In the genomic region with DNA sequence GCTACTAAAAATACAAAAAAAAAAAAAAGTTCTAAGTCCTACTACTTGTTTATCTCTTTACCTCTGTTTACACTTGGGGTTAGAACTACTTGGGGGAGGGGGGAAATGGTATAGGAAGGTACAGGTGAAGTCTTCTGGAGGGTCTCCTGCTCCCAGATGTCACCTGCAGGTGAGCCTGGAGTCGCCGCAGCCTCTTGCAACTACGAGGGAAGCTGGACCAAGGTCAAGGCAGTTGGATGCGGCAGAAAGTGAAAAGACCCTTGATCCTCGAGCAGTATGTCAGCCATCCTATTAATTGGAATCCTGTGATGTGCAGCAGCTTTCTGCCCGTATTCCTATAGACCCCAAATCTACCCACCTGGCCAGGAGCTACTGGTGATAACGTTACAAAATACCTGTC, we compare ENCODE assay signal across 16 cellular contexts. TPM values are rescaled to one million over a fixed set of nuclear protein-coding genes. Genes with fewer than 3 reads are reported as not detected.
DNase-seq lines count a peak whose midpoint lies in the region; ATAC-seq, FAIRE-seq and TF ChIP-seq lines count a peak whose summit lies in the region.
"Had no signal": no experiment of that assay in that cellular context is flagged by ENCODE, and none has a peak within 500 bp of the region (broad histone marks: within the 10 kb centered on the region; RNA-seq: fewer than 3 reads in every experiment).

No MANE protein-coding gene starts in this region.

- H3K4me1 ChIP-seq in CD8-positive, alpha-beta T cell (ENCODE audit: insufficient read depth, low read length) = peaks cover 40% of the 10 kb centered on the region
- peaks cover 8 to 11% of the 10 kb centered on the region in 2 donors for H3K4me1 ChIP-seq in naive thymus-derived CD4-positive, alpha-beta T cell (ENCODE audit: control insufficient read depth in 2 of 2, insufficient read depth in 2 of 2, low read length in 2 of 2)

- no peaks in the 10 kb centered on the region for H3K9me3 Mint-ChIP-seq in T-helper 2 cell treated with Interferon-gamma antibody and Interleukin-4, amounts not matched to agents 5 μg/mL and 100 μg/mL, for 36 hours
- H3K9me3 Mint-ChIP-seq in CD8-positive, alpha-beta T cell = no peaks in the 10 kb centered on the region
- H3K9me3 Mint-ChIP-seq in activated CD8-positive, alpha-beta T cell treated with anti-CD3 and anti-CD28 coated beads, Interleukin-2, amount 10 ng/mL, durations not matched to agents 7 days and 5 days (ENCODE audit: insufficient read depth) = no peaks in the 10 kb centered on the region
- peaks cover 0 to 3% (median 0%) of the 10 kb centered on the region in 11 donors for H3K9me3 Mint-ChIP-seq in naive thymus-derived CD4-positive, alpha-beta T cell
- H3K9me3 Mint-ChIP-seq: WTC11 had no signal

- POLR2A ChIA-PET in CD8-positive, alpha-beta T cell (lab: Charles Lee) = interaction anchor here (1.5 kb wide), 1 partner anchor 24 kb away, joined by 3 read pairs; no protein-coding TSS in a partner anchor
- POLR2A ChIA-PET in activated CD8-positive, alpha-beta T cell treated with anti-CD3 and anti-CD28 coated beads, Interleukin-2, amount 10 ng/mL, durations not matched to agents 7 days and 5 days (lab: Charles Lee) = interaction anchor here (1.4 kb wide), 1 partner anchor 34 kb away, joined by 4 read pairs; a partner anchor contains a TSS
- POLR2A ChIA-PET in naive thymus-derived CD4-positive, alpha-beta T cell (lab: Charles Lee) = interaction anchor here (0.6 to 4.3 kb wide), 3 partner anchors 24 to 339 kb away, joined by 3 to 21 read pairs (median 3); a partner anchor contains a TSS

- H3K4me3 Mint-ChIP-seq in T-helper 2 cell treated with Interferon-gamma antibody and Interleukin-4, amounts not matched to agents 5 μg/mL and 100 μg/mL, for 36 hours = no peak overlapping the region
- no peak overlapping the region for H3K4me3 Mint-ChIP-seq in CD8-positive, alpha-beta T cell
- no peak overlapping the region for H3K4me3 Mint-ChIP-seq in activated CD8-positive, alpha-beta T cell treated with anti-CD3 and anti-CD28 coated beads, Interleukin-2, amount 10 ng/mL, durations not matched to agents 7 days and 5 days
- H3K4me3 Mint-ChIP-seq in naive thymus-derived CD4-positive, alpha-beta T cell = no peak overlapping the region
- H3K4me3 Mint-ChIP-seq: WTC11 had no signal

- DNase-seq in T-helper 2 cell treated with Interferon-gamma antibody and Interleukin-4, amounts not matched to agents 5 μg/mL and 100 μg/mL, for 36 hours (ENCODE audit: low spot score) = no peak
- no peak for DNase-seq in T-helper 2 cell
- DNase-seq in CD8-positive, alpha-beta T cell = no peak
- no peak for DNase-seq in activated CD8-positive, alpha-beta T cell treated with anti-CD3 and anti-CD28 coated beads, Interleukin-2, amount 10 ng/mL, durations not matched to agents 7 days and 5 days
- no peak for DNase-seq in naive thymus-derived CD4-positive, alpha-beta T cell
- DNase-seq in HTR-8/SVneo (ENCODE audit: insufficient read length, low spot score) = no peak
- DNase-seq in stimulated activated CD4-positive, alpha-beta T cell treated with anti-CD3 and anti-CD28 coated beads, Interleukin-4, amount 100 ng/mL, for 4 hours = no peak
- no peak for DNase-seq in iPS-NIHi11 (ENCODE audit: low spot score)
- DNase-seq: amniotic stem cell, cerebellar nuclear complex, IMR-90, NCI-H774 had no signal

- no peak for TF ChIP-seq CTCF in CD8-positive, alpha-beta T cell (IDR thresholded peaks at IDR 0.05)

- peaks cover 7% of the 10 kb centered on the region for H3K36me3 ChIP-seq in CD8-positive, alpha-beta T cell (ENCODE audit: insufficient read depth, low read length)
- peaks cover 0 to 27% (median 0%) of the 10 kb centered on the region in 3 experiments for H3K36me3 ChIP-seq in naive thymus-derived CD4-positive, alpha-beta T cell (ENCODE audit: control insufficient read depth in 2 of 3, insufficient read depth in 3 of 3, low read length in 3 of 3)

- H3K4me1 Mint-ChIP-seq in T-helper 2 cell treated with Interferon-gamma antibody and Interleukin-4, amounts not matched to agents 5 μg/mL and 100 μg/mL, for 36 hours (ENCODE audit: low read depth) = peaks cover 30% of the 10 kb centered on the region
- H3K4me1 Mint-ChIP-seq in CD8-positive, alpha-beta T cell (ENCODE audit: low read depth) = peaks cover 63% of the 10 kb centered on the region
- H3K4me1 Mint-ChIP-seq in activated CD8-positive, alpha-beta T cell treated with anti-CD3 and anti-CD28 coated beads, Interleukin-2, amount 10 ng/mL, durations not matched to agents 7 days and 5 days (ENCODE audit: low read depth) = peaks cover 65% of the 10 kb centered on the region
- H3K4me1 Mint-ChIP-seq in naive thymus-derived CD4-positive, alpha-beta T cell = peaks cover 31 to 66% (median 51%) of the 10 kb centered on the region in 7 donors

- CTCF ChIA-PET in CD8-positive, alpha-beta T cell (lab: Charles Lee) = interaction anchor here (0.9 to 4.4 kb wide), 2 partner anchors 11 to 14 kb away, joined by 3 to 25 read pairs; no protein-coding TSS in a partner anchor
- CTCF ChIA-PET in activated CD8-positive, alpha-beta T cell treated with anti-CD3 and anti-CD28 coated beads, Interleukin-2, amount 10 ng/mL, durations not matched to agents 7 days and 5 days (lab: Charles Lee) = interaction anchor here (1.4 to 2.0 kb wide), 2 partner anchors 10 to 14 kb away, joined by 3 to 14 read pairs; no protein-coding TSS in a partner anchor
- CTCF ChIA-PET in naive thymus-derived CD4-positive, alpha-beta T cell (lab: Charles Lee) = interaction anchor here (1.1 kb wide), 1 partner anchor 164 kb away, joined by 3 read pairs; no protein-coding TSS in a partner anchor

- H3K27me3 Mint-ChIP-seq in T-helper 2 cell treated with Interferon-gamma antibody and Interleukin-4, amounts not matched to agents 5 μg/mL and 100 μg/mL, for 36 hours (ENCODE audit: low read depth) = no peaks in the 10 kb centered on the region
- H3K27me3 Mint-ChIP-seq in CD8-positive, alpha-beta T cell (ENCODE audit: low read depth) = no peaks in the 10 kb centered on the region
- H3K27me3 Mint-ChIP-seq in activated CD8-positive, alpha-beta T cell treated with anti-CD3 and anti-CD28 coated beads, Interleukin-2, amount 10 ng/mL, durations not matched to agents 7 days and 5 days (ENCODE audit: low read depth) = no peaks in the 10 kb centered on the region
- H3K27me3 Mint-ChIP-seq in naive thymus-derived CD4-positive, alpha-beta T cell = no peaks in the 10 kb centered on the region

- H3K27ac Mint-ChIP-seq in T-helper 2 cell treated with Interferon-gamma antibody and Interleukin-4, amounts not matched to agents 5 μg/mL and 100 μg/mL, for 36 hours = peak overlapping the region; percentile 26
- peak overlapping the region; percentile 82 for H3K27ac Mint-ChIP-seq in CD8-positive, alpha-beta T cell
- peak overlapping the region; percentile 64 for H3K27ac Mint-ChIP-seq in activated CD8-positive, alpha-beta T cell treated with anti-CD3 and anti-CD28 coated beads, Interleukin-2, amount 10 ng/mL, durations not matched to agents 7 days and 5 days
- H3K27ac Mint-ChIP-seq in naive thymus-derived CD4-positive, alpha-beta T cell = peak overlapping the region in 5 of 9 donors; percentile 18 to 80 (median 52)
- H3K27ac Mint-ChIP-seq: WTC11 had no signal

- no peak overlapping the region for H3K4me3 ChIP-seq in CD8-positive, alpha-beta T cell (ENCODE audit: low read depth, low read length)
- H3K4me3 ChIP-seq in naive thymus-derived CD4-positive, alpha-beta T cell (ENCODE audit: low read length) = no peak overlapping the region
- H3K4me3 ChIP-seq: gastroesophageal sphincter, lower lobe of right lung, upper lobe of left lung had no signal

- no peaks in the 10 kb centered on the region for H3K27me3 ChIP-seq in CD8-positive, alpha-beta T cell (ENCODE audit: insufficient read depth, low read length)
- no peaks in the 10 kb centered on the region for H3K27me3 ChIP-seq in naive thymus-derived CD4-positive, alpha-beta T cell (ENCODE audit: control insufficient read depth in 2 of 2, insufficient read depth in 2 of 2, low read length in 2 of 2)
- H3K27me3 ChIP-seq: gastroesophageal sphincter, upper lobe of left lung had no signal

- H3K36me3 Mint-ChIP-seq in T-helper 2 cell treated with Interferon-gamma antibody and Interleukin-4, amounts not matched to agents 5 μg/mL and 100 μg/mL, for 36 hours (ENCODE audit: low read depth) = peaks cover 25% of the 10 kb centered on the region
- peaks cover 50% of the 10 kb centered on the region for H3K36me3 Mint-ChIP-seq in CD8-positive, alpha-beta T cell
- peaks cover 41% of the 10 kb centered on the region for H3K36me3 Mint-ChIP-seq in activated CD8-positive, alpha-beta T cell treated with anti-CD3 and anti-CD28 coated beads, Interleukin-2, amount 10 ng/mL, durations not matched to agents 7 days and 5 days (ENCODE audit: low read depth)
- peaks cover 0 to 20% (median 8%) of the 10 kb centered on the region in 5 donors for H3K36me3 Mint-ChIP-seq in naive thymus-derived CD4-positive, alpha-beta T cell

- ATAC-seq in CD8-positive, alpha-beta T cell = no peak
- ATAC-seq in activated CD8-positive, alpha-beta T cell treated with anti-CD3 and anti-CD28 coated beads, Interleukin-2, amount 10 ng/mL, durations not matched to agents 7 days and 5 days = no peak
- no peak for ATAC-seq in naive thymus-derived CD4-positive, alpha-beta T cell

- H3K9me3 ChIP-seq in CD8-positive, alpha-beta T cell (ENCODE audit: low read length) = no peaks in the 10 kb centered on the region
- H3K9me3 ChIP-seq in naive thymus-derived CD4-positive, alpha-beta T cell (ENCODE audit: control insufficient read depth in 2 of 3, low read length in 3 of 3) = no peaks in the 10 kb centered on the region
- H3K9me3 ChIP-seq: gastroesophageal sphincter, lower lobe of right lung, upper lobe of left lung had no signal

- intact Hi-C loops in CD8-positive, alpha-beta T cell (cut with DNase I, micrococcal nuclease) = no loop called here
- intact Hi-C loops in naive thymus-derived CD4-positive, alpha-beta T cell (cut with micrococcal nuclease) = no loop called here

- H3K27ac ChIP-seq in CD8-positive, alpha-beta T cell (ENCODE audit: low read depth, low read length) = no peak overlapping the region
- H3K27ac ChIP-seq in naive thymus-derived CD4-positive, alpha-beta T cell (ENCODE audit: low read depth, low read length) = no peak overlapping the region
- H3K27ac ChIP-seq: gastroesophageal sphincter, lower lobe of right lung, upper lobe of left lung had no signal

- FAIRE-seq in HTR-8/SVneo (lab: Jason Lieb, UNC) = no peak

RNA-seq across cellular contexts. Expression of a gene that starts 33.0 kb away (rescaled TPM):
- total RNA-seq in CD8-positive, alpha-beta T cell = 100 to 1,000 TPM; 189 to 191 TPM
- total RNA-seq in activated CD8-positive, alpha-beta T cell treated with anti-CD3 and anti-CD28 coated beads, Interleukin-2, amount 10 ng/mL, durations not matched to agents 7 days and 5 days = 10 to 100 TPM; 55.8 to 60.4 TPM
- total RNA-seq in naive thymus-derived CD4-positive, alpha-beta T cell = 100 to 1,000 TPM in 2 of 5 experiments, 10 to 100 TPM in 3; 69.6 to 136 (median 87.3) TPM
- 10 to 100 TPM; 11.4 to 17.5 TPM for polyA plus RNA-seq in naive thymus-derived CD4-positive, alpha-beta T cell

Comparison
In these comparisons a context has a peak if more than half of its experiments do, and no peak if none do; other contexts are left out.
1. H3K27ac Mint-ChIP-seq: peak in every context shown above with its lines; median percentile 82 in CD8-positive, alpha-beta T cell; 64 in activated CD8-positive, alpha-beta T cell treated with anti-CD3 and anti-CD28 coated beads, Interleukin-2, amount 10 ng/mL, durations not matched to agents 7 days and 5 days; 52 in naive thymus-derived CD4-positive, alpha-beta T cell; 26 in T-helper 2 cell treated with Interferon-gamma antibody and Interleukin-4, amounts not matched to agents 5 μg/mL and 100 μg/mL, for 36 hours.